ENCODE assay signal across 9 cellular contexts in genomic region chr2:63424329-63425078, GRCh38.
DNase-seq lines count a peak whose midpoint lies in the region; ATAC-seq and TF ChIP-seq lines count a peak whose summit lies in the region.
"Had no signal": no experiment of that assay in that cellular context is flagged by ENCODE, and none has a peak within 500 bp of the region (broad histone marks: within the 10 kb centered on the region; RNA-seq: fewer than 3 reads in every experiment).

No MANE protein-coding gene starts in this region.

- no peak overlapping the region for H3K4me3 Mint-ChIP-seq in stimulated activated naive B cell treated with anti-CD40 and anti-IgM and Interleukin-4, amounts not matched to agents 10 μg/mL and 1 μg/mL and 100 μg/mL, for 72 hours
- H3K4me3 Mint-ChIP-seq: central memory CD8-positive, alpha-beta T cell had no signal

- H3K27me3 Mint-ChIP-seq in stimulated activated naive B cell treated with anti-CD40 and anti-IgM and Interleukin-4, amounts not matched to agents 10 μg/mL and 1 μg/mL and 100 μg/mL, for 72 hours = no peaks in the 10 kb centered on the region
- H3K27me3 Mint-ChIP-seq: central memory CD8-positive, alpha-beta T cell had no signal

- DNase-seq in NCI-H2081 (lab: John Stamatoyannopoulos, UW) (peak; percentile 19 to 20), NCI-H2081 treated with DMSO at 0.1 percent for 48 hours (lab: John Stamatoyannopoulos, UW) (no peak), SIG-M5 (lab: John Stamatoyannopoulos, UW) (peak; percentile 18), fibroblast of mammary gland (ENCODE audit: low read depth) (peak; percentile 62), GDM1 (lab: John Stamatoyannopoulos, UW) (no peak)
- DNase-seq in stimulated activated naive B cell treated with anti-CD40 and anti-IgM and Interleukin-4, amounts not matched to agents 10 μg/mL and 1 μg/mL and 100 μg/mL, for 72 hours = no peak

- H3K36me3 Mint-ChIP-seq in stimulated activated naive B cell treated with anti-CD40 and anti-IgM and Interleukin-4, amounts not matched to agents 10 μg/mL and 1 μg/mL and 100 μg/mL, for 72 hours = peaks cover 21 to 44% of the 10 kb centered on the region in 2 donors

- H3K9me3 Mint-ChIP-seq in stimulated activated naive B cell treated with anti-CD40 and anti-IgM and Interleukin-4, amounts not matched to agents 10 μg/mL and 1 μg/mL and 100 μg/mL, for 72 hours = peaks cover 13 to 15% of the 10 kb centered on the region in 2 donors
- H3K9me3 Mint-ChIP-seq: central memory CD8-positive, alpha-beta T cell had no signal

- no peak overlapping the region for H3K4me3 ChIP-seq in fibroblast of mammary gland (ENCODE audit: control insufficient read depth, low read depth, low read length)

- peak; percentile 66 for TF ChIP-seq CTCF in fibroblast of mammary gland (conservative IDR thresholded peaks at IDR 0.05; ENCODE audit: control insufficient read depth, insufficient read depth, low read depth, low read length)

- no peak overlapping the region for H3K27ac Mint-ChIP-seq in stimulated activated naive B cell treated with anti-CD40 and anti-IgM and Interleukin-4, amounts not matched to agents 10 μg/mL and 1 μg/mL and 100 μg/mL, for 72 hours

- H3K4me1 Mint-ChIP-seq in stimulated activated naive B cell treated with anti-CD40 and anti-IgM and Interleukin-4, amounts not matched to agents 10 μg/mL and 1 μg/mL and 100 μg/mL, for 72 hours = no peaks in the 10 kb centered on the region
- H3K4me1 Mint-ChIP-seq: central memory CD8-positive, alpha-beta T cell had no signal

- ATAC-seq in GM19455 (IDR thresholded peaks at IDR 0.05; ENCODE audit: unreplicated experiment) (peak; percentile 97), HG03521 (IDR thresholded peaks at IDR 0.05; ENCODE audit: unreplicated experiment) (peak; percentile 17)
- peak; percentile 59 to 67 for ATAC-seq in stimulated activated naive B cell treated with anti-CD40 and anti-IgM and Interleukin-4, amounts not matched to agents 10 μg/mL and 1 μg/mL and 100 μg/mL, for 72 hours (replicated peaks)

Comparison
In these comparisons a context has a peak if more than half of its experiments do, and no peak if none do; other contexts are left out.
1. DNase-seq: peak in NCI-H2081 (2 of 2), SIG-M5 (single experiment) and fibroblast of mammary gland (single experiment); none in NCI-H2081 treated with DMSO at 0.1 percent for 48 hours (single experiment), stimulated activated naive B cell treated with anti-CD40 and anti-IgM and Interleukin-4, amounts not matched to agents 10 μg/mL and 1 μg/mL and 100 μg/mL, for 72 hours (single experiment) and GDM1 (single experiment).
2. ATAC-seq: peak in every context shown above with its lines; median percentile 97 in GM19455; 63 in stimulated activated naive B cell treated with anti-CD40 and anti-IgM and Interleukin-4, amounts not matched to agents 10 μg/mL and 1 μg/mL and 100 μg/mL, for 72 hours; 17 in HG03521.